Comparison of ENCODE assay signal across 21 cellular contexts in genomic region chr6:91042656-91043055, GRCh38.
"Had no signal": no experiment of that assay in that cellular context is flagged by ENCODE, and none has a peak within 500 bp of the region (broad histone marks: within the 10 kb centered on the region; RNA-seq: fewer than 3 reads in every experiment).

No MANE protein-coding gene starts in this region.

- H3K36me3 ChIP-seq: MG63, SJCRH30 had no signal

- H3K27me3 ChIP-seq: MG63, SJCRH30 had no signal

- H3K27ac ChIP-seq: SJCRH30 had no signal

- H3K4me3 ChIP-seq: MG63, SJCRH30 had no signal

- FAIRE-seq: HepG2 had no signal

- DNase-seq: IMR-90, Karpas-422, KG1, MG63, NCI-H1092, NCI-H1105 treated with DMSO at 0.1 percent for 48 hours, NCI-H1417 treated with DMSO at 0.1 percent for 48 hours, NCI-H146, NCI-H187, NCI-H2029, NCI-H2171 treated with DMSO at 0.1 percent for 48 hours, NCI-H226, NCI-H446, NCI-H510A, NCI-H524 treated with DMSO at 0.1 percent for 48 hours, NCI-H69, NCI-H774, PC-3, SHP77 treated with DMSO at 0.1 percent for 48 hours, SJCRH30 had no signal
